1 cellular context compared by ENCODE assay signal in genomic region chr2:96067098-96067660, GRCh38.
TF ChIP-seq lines count a peak whose summit lies in the region.

No MANE protein-coding gene starts in this region.

TF ChIP-seq in HepG2, 621 proteins besides CTCF, POLR2A, EP300 and RAD21:
- TF ChIP-seq ZNF564 (CRISPR knock-in tag; IDR thresholded peaks at IDR 0.05) = 0 out of 2 replicates have a peak, but pooled peaks have one; percentile 3
